8 cellular contexts compared by ENCODE assay signal in the genomic region with DNA sequence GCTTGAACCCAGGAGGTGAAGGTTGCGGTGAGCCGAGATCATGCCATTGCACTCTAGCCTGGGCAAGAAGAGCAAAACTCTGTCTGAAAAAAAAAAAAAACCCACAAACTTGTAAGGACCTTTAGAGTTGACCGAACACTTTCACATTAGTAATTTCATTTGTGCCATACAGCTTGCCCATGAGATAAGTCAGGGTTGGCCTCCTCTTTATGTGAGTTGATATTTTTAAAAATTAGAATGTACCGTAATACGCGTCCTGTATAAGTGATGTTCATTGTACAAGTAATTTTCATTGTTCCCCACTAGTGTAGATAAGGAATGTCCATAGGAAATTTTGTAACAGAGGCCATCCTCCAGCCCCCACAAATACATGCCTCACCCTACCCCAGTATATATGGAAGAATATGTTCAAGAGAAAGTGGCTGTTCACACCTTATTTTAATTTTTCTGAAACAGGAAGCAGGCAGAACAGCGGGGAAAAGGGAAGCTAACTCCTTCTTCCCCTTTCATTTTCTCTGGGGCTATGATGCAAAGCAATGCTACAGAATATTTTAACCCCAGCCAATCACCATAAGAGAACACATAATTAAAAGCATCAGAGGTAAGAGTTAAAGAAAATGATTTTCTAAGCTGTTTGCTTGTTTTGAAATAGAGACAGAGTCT. TPM values are rescaled to one million over a fixed set of nuclear protein-coding genes. Genes with fewer than 3 reads are reported as not detected.
DNase-seq lines count a peak whose midpoint lies in the region; ATAC-seq and TF ChIP-seq lines count a peak whose summit lies in the region.

No MANE protein-coding gene starts in this region.

- CTCF ChIA-PET in CD8-positive, alpha-beta T cell (lab: Charles Lee): interaction anchor here (1.0 kb wide), 1 partner anchor 188 kb away, joined by 3 read pairs; no protein-coding TSS in a partner anchor

- H3K27me3 ChIP-seq in CD8-positive, alpha-beta T cell (ENCODE audit: insufficient read depth, low read length): no peaks in the 10 kb centered on the region

- no peak for ATAC-seq in CD8-positive, alpha-beta T cell
- peak; percentile 23 for ATAC-seq in GM21515 (IDR thresholded peaks at IDR 0.05; ENCODE audit: unreplicated experiment)
- ATAC-seq in HG03097 (IDR thresholded peaks at IDR 0.05; ENCODE audit: low FRiP score, unreplicated experiment): no peak

- no peak for DNase-seq in CD8-positive, alpha-beta T cell
- peak; percentile 69 for DNase-seq in SIG-M5 (lab: John Stamatoyannopoulos, UW)
- DNase-seq in immature natural killer cell: peak in 2 of 3 donors; percentile 14 to 19
- DNase-seq in NCI-H2171 treated with DMSO at 0.1 percent for 48 hours (lab: John Stamatoyannopoulos, UW): no peak
- no peak for DNase-seq in NCI-H1436 treated with DMSO at 0.1 percent for 48 hours (lab: John Stamatoyannopoulos, UW)
- no peak for DNase-seq in stimulated activated CD4-positive, alpha-beta T cell treated with anti-CD3 and anti-CD28 coated beads, Interleukin-2, amount 100 ng/mL, for 24 hours

- intact Hi-C loops in CD8-positive, alpha-beta T cell (cut with DNase I, micrococcal nuclease): loop anchor here in 1 of 2 experiments (2.0 kb wide), 1 partner anchor 191 kb away; no protein-coding TSS in a partner anchor

- POLR2A ChIA-PET in CD8-positive, alpha-beta T cell (lab: Charles Lee): interaction anchor here (1.0 kb wide), 1 partner anchor 34 kb away, joined by 3 read pairs; no protein-coding TSS in a partner anchor

- peaks cover 7% of the 10 kb centered on the region for H3K9me3 Mint-ChIP-seq in CD8-positive, alpha-beta T cell
- no peaks in the 10 kb centered on the region for H3K9me3 Mint-ChIP-seq in immature natural killer cell

- no peak overlapping the region for H3K4me3 ChIP-seq in CD8-positive, alpha-beta T cell (ENCODE audit: low read depth, low read length)

- H3K9me3 ChIP-seq in CD8-positive, alpha-beta T cell (ENCODE audit: low read length): no peaks in the 10 kb centered on the region

- peak overlapping the region; percentile 93 for H3K27ac Mint-ChIP-seq in CD8-positive, alpha-beta T cell
- H3K27ac Mint-ChIP-seq in immature natural killer cell: peak overlapping the region; percentile 87 to 95 (median 90)

- no peak overlapping the region for H3K27ac ChIP-seq in CD8-positive, alpha-beta T cell (ENCODE audit: low read depth, low read length)

- H3K4me3 Mint-ChIP-seq in CD8-positive, alpha-beta T cell: peak overlapping the region; percentile 76
- peak overlapping the region; percentile 74 to 86 (median 81) for H3K4me3 Mint-ChIP-seq in immature natural killer cell

- H3K36me3 ChIP-seq in CD8-positive, alpha-beta T cell (ENCODE audit: insufficient read depth, low read length): no peaks in the 10 kb centered on the region

- peaks cover 63% of the 10 kb centered on the region for H3K4me1 ChIP-seq in CD8-positive, alpha-beta T cell (ENCODE audit: insufficient read depth, low read length)

- no peak for TF ChIP-seq CTCF in CD8-positive, alpha-beta T cell (IDR thresholded peaks at IDR 0.05)

- no peaks in the 10 kb centered on the region for H3K27me3 Mint-ChIP-seq in CD8-positive, alpha-beta T cell (ENCODE audit: low read depth)
- peaks cover 2 to 12% (median 8%) of the 10 kb centered on the region in 3 donors for H3K27me3 Mint-ChIP-seq in immature natural killer cell (ENCODE audit: low read depth in 3 of 3)

- peaks cover 56% of the 10 kb centered on the region for H3K4me1 Mint-ChIP-seq in CD8-positive, alpha-beta T cell (ENCODE audit: low read depth)
- peaks cover 58 to 60% of the 10 kb centered on the region in 2 donors for H3K4me1 Mint-ChIP-seq in immature natural killer cell

- no peaks in the 10 kb centered on the region for H3K36me3 Mint-ChIP-seq in CD8-positive, alpha-beta T cell
- no peaks in the 10 kb centered on the region for H3K36me3 Mint-ChIP-seq in immature natural killer cell

RNA-seq across cellular contexts. Expression of a gene that starts 31.9 kb away (rescaled TPM):
- total RNA-seq in CD8-positive, alpha-beta T cell: 100 to 1,000 TPM; 335 to 340 TPM
- 10 to 100 TPM; 28.7 to 62.2 (median 34.3) TPM for polyA plus RNA-seq in immature natural killer cell

Comparison
In these comparisons a context has a peak if more than half of its experiments do, and no peak if none do; other contexts are left out.
1. DNase-seq: peak in SIG-M5 (single experiment) and immature natural killer cell (2 of 3); none in CD8-positive, alpha-beta T cell (0 of 7), NCI-H2171 treated with DMSO at 0.1 percent for 48 hours (single experiment), NCI-H1436 treated with DMSO at 0.1 percent for 48 hours (single experiment) and stimulated activated CD4-positive, alpha-beta T cell treated with anti-CD3 and anti-CD28 coated beads, Interleukin-2, amount 100 ng/mL, for 24 hours (0 of 2).